Comparison of ENCODE assay signal across 8 cellular contexts in genomic region chr22:41543854-41544670, GRCh38. TPM values are rescaled to one million over a fixed set of nuclear protein-coding genes. Genes with fewer than 3 reads are reported as not detected.
DNase-seq lines count a peak whose midpoint lies in the region; ATAC-seq and TF ChIP-seq lines count a peak whose summit lies in the region.

Gene POLR3H, minus strand, starts transcription at chr22:41544470. Its CDS starts 369 bp downstream, at chr22:41544101.

- no peaks in the 10 kb centered on the region for H3K9me3 Mint-ChIP-seq in activated naive CD4-positive, alpha-beta T cell treated with anti-CD3 and anti-CD28 coated beads, Interleukin-2, amount 50 U/mL, for 72 hours

- TF ChIP-seq CTCF in osteoblast (IDR thresholded peaks at IDR 0.05; ENCODE audit: extremely low read depth, low read depth, low read length), result peak; percentile 49
- peak; percentile 45 for TF ChIP-seq CTCF in thoracic aorta (IDR thresholded peaks at IDR 0.05)

- ATAC-seq in HG02610 (IDR thresholded peaks at IDR 0.05; ENCODE audit: unreplicated experiment) (peak; percentile 93), thoracic aorta (ENCODE audit: insufficient number of reproducible peaks, low FRiP score, low read depth) (peak; percentile 96)
- peak; percentile 98 to 99 for ATAC-seq in activated naive CD4-positive, alpha-beta T cell treated with anti-CD3 and anti-CD28 coated beads, Interleukin-2, amount 50 U/mL, for 72 hours

- H3K4me2 ChIP-seq in osteoblast (ENCODE audit: insufficient read depth, low read length), result peak within 1 kb of the TSS; percentile 94

- peaks cover 30% of the 10 kb centered on the region for H4K20me1 ChIP-seq in osteoblast (ENCODE audit: insufficient read depth, low read length)

- H3K36me3 Mint-ChIP-seq in activated naive CD4-positive, alpha-beta T cell treated with anti-CD3 and anti-CD28 coated beads, Interleukin-2, amount 50 U/mL, for 72 hours, result peaks cover 11 to 12% of the 10 kb centered on the region in 2 donors

- H3K27ac ChIP-seq in osteoblast (ENCODE audit: low read depth, low read length) (peak within 1 kb of the TSS; percentile 76), thoracic aorta (peak within 1 kb of the TSS; percentile 90)

- H3K36me3 ChIP-seq in osteoblast (ENCODE audit: insufficient read depth, low read length), result peaks cover 11% of the 10 kb centered on the region
- no peaks in the 10 kb centered on the region for H3K36me3 ChIP-seq in thoracic aorta

- H3K4me1 ChIP-seq in osteoblast (ENCODE audit: insufficient read depth, low read length) (peaks cover 16% of the 10 kb centered on the region), thoracic aorta (ENCODE audit: control insufficient read depth in 1 of 2, low read depth in 2 of 2) (peaks cover 12 to 40% of the 10 kb centered on the region in 2 donors)

- H3K4me3 ChIP-seq in osteoblast (ENCODE audit: insufficient read depth, low read length) (peak within 1 kb of the TSS; percentile 97), thoracic aorta (peak within 1 kb of the TSS; percentile 82)

- H3K27ac Mint-ChIP-seq in activated naive CD4-positive, alpha-beta T cell treated with anti-CD3 and anti-CD28 coated beads, Interleukin-2, amount 50 U/mL, for 72 hours, result peak within 1 kb of the TSS; percentile 88 to 96

- H3K27me3 ChIP-seq in osteoblast (ENCODE audit: insufficient read depth, low read length) (no peaks in the 10 kb centered on the region), thoracic aorta (replicated peaks; ENCODE audit: insufficient read depth) (no peaks in the 10 kb centered on the region)

- TF ChIP-seq POLR2A in GM10847 (IDR thresholded peaks at IDR 0.05; ENCODE audit: extremely low read depth, insufficient read length), result peak; percentile 44

- H3K9me3 ChIP-seq in osteoblast (ENCODE audit: low read depth, low read length), result no peaks in the 10 kb centered on the region
- H3K9me3 ChIP-seq in thoracic aorta, result no peaks in the 10 kb centered on the region

- H2AFZ ChIP-seq in osteoblast (ENCODE audit: low read length), result peak within 1 kb of the TSS; percentile 89

- DNase-seq in NCI-H1092 treated with DMSO at 0.1 percent for 48 hours (lab: John Stamatoyannopoulos, UW) (peak; percentile 98), SKM-1 (lab: John Stamatoyannopoulos, UW; ENCODE audit: unreplicated experiment) (peak; percentile 94), glomerular visceral epithelial cell (ENCODE audit: extremely low spot score) (peak; percentile 98), osteoblast (ENCODE audit: insufficient read length, low spot score, missing footprints) (peak; percentile 100), thoracic aorta (ENCODE audit: low spot score) (peak; percentile 95)
- peak; percentile 96 for DNase-seq in activated naive CD4-positive, alpha-beta T cell treated with anti-CD3 and anti-CD28 coated beads, Interleukin-2, amount 50 U/mL, for 72 hours (ENCODE audit: low spot score in 2 of 2)

- H3K79me2 ChIP-seq in osteoblast (ENCODE audit: insufficient read depth, low read length), result peaks cover 54% of the 10 kb centered on the region

RNA-seq across cellular contexts. Expression of gene POLR3H, which starts in this region (rescaled TPM):
- 10 to 100 TPM; 11.2 to 32.7 TPM for total RNA-seq in activated naive CD4-positive, alpha-beta T cell treated with anti-CD3 and anti-CD28 coated beads, Interleukin-2, amount 50 U/mL, for 72 hours
- total RNA-seq in osteoblast (26.2 and 27.9 TPM in 2 replicates), thoracic aorta (10 to 100 TPM; 17.6 to 38.1 TPM)

Comparison
In these comparisons a context has a peak if more than half of its experiments do, and no peak if none do; other contexts are left out.
1. Peak in every context shown above with its lines: DNase-seq, ATAC-seq, H3K4me3 ChIP-seq and H3K27ac ChIP-seq.